ENCODE assay signal across 14 cellular contexts in the genomic region with DNA sequence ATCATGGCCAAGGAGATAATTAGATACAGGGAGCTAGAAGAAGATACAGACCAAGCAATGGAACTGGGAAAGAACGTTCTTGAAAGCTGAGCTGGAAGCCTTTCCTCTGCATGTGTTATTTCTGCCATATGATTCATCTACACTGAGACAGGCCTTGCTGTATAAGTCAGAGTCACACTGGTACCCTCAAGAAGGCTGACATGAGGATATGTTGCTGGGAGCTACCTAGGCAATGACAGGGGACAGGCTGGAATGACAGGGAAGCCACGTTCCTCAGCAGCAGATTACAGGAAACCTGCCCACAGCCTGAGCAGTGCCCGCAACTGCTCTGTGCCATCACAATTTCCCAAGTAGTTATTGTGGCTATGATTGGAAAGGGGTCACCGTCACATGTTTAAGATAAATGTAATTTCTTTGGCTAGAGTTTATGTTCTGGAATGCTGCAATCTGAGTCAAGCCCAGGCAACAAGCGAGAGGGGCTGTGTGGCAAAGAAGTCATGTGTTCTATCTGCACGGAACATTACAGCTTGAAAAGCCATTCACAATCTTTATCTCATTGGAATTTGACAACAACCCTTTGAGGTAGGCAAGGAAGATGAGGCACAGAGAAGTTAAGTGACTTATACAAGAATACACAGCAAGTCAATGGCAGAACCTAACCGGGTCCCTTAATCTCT.
DNase-seq lines count a peak whose midpoint lies in the region; ATAC-seq, FAIRE-seq and TF ChIP-seq lines count a peak whose summit lies in the region.
"Had no signal": no experiment of that assay in that cellular context is flagged by ENCODE, and none has a peak within 500 bp of the region (broad histone marks: within the 10 kb centered on the region; RNA-seq: fewer than 3 reads in every experiment).

No MANE protein-coding gene starts in this region.

- WGBS in heart right ventricle, 2 donors = 35 to 57% methylated on average over 7 of the region's 7 CpGs

- H3K4me3 ChIP-seq in astrocyte of the spinal cord (ENCODE audit: low read depth, low read length) (no peak overlapping the region), heart right ventricle (no peak overlapping the region), skeletal muscle tissue (ENCODE audit: low read length in 3 of 3) (no peak overlapping the region), Peyer's patch (no peak overlapping the region)
- H3K4me3 ChIP-seq: SK-N-MC had no signal

- H3K4me3 Mint-ChIP-seq in activated naive CD8-positive, alpha-beta T cell treated with anti-CD3 and anti-CD28 coated beads, Interleukin-2, amount 50 U/mL, for 24 hours = no peak overlapping the region
- H3K4me3 Mint-ChIP-seq: H9 had no signal

- peak in 7 of 8 donors; percentile 11 to 86 (median 46) for ATAC-seq in heart right ventricle
- no peak for ATAC-seq in activated naive CD8-positive, alpha-beta T cell treated with anti-CD3 and anti-CD28 coated beads, Interleukin-2, amount 50 U/mL, for 24 hours

- TF ChIP-seq POLR2A in H54 (IDR thresholded peaks at IDR 0.05; ENCODE audit: low read depth, low read length) (no peak), Peyer's patch (IDR thresholded peaks at IDR 0.05) (no peak)

- peaks cover 0 to 14% (median 5%) of the 10 kb centered on the region in 11 donors for H3K9me3 ChIP-seq in heart right ventricle
- H3K9me3 ChIP-seq in skeletal muscle tissue (ENCODE audit: control insufficient read depth in 3 of 3, low read length in 3 of 3) = no peaks in the 10 kb centered on the region
- H3K9me3 ChIP-seq in Peyer's patch = no peaks in the 10 kb centered on the region

- H3K27ac Mint-ChIP-seq in activated naive CD8-positive, alpha-beta T cell treated with anti-CD3 and anti-CD28 coated beads, Interleukin-2, amount 50 U/mL, for 24 hours = no peak overlapping the region
- H3K27ac Mint-ChIP-seq: H9 had no signal

- in situ Hi-C loops in astrocyte of the spinal cord (cut with HindIII; ENCODE audit: low sequenced_read_pairs) = loop anchor here (25.0 kb wide), 1 partner anchor 248 kb away; no protein-coding TSS in a partner anchor

- H3K4me1 Mint-ChIP-seq in activated naive CD8-positive, alpha-beta T cell treated with anti-CD3 and anti-CD28 coated beads, Interleukin-2, amount 50 U/mL, for 24 hours = no peaks in the 10 kb centered on the region

- FAIRE-seq in H54 (lab: Jason Lieb, UNC) = peak; percentile 88

- no peak for TF ChIP-seq CTCF in astrocyte of the spinal cord (IDR thresholded peaks at IDR 0.05; ENCODE audit: low read depth, low read length)
- no peak for TF ChIP-seq CTCF in heart right ventricle (IDR thresholded peaks at IDR 0.05)
- TF ChIP-seq CTCF in Peyer's patch (IDR thresholded peaks at IDR 0.05) = no peak

- no peaks in the 10 kb centered on the region for H3K27me3 Mint-ChIP-seq in activated naive CD8-positive, alpha-beta T cell treated with anti-CD3 and anti-CD28 coated beads, Interleukin-2, amount 50 U/mL, for 24 hours

- peaks cover 9 to 44% (median 30%) of the 10 kb centered on the region in 9 donors for H3K4me1 ChIP-seq in heart right ventricle
- peaks cover 44 to 60% (median 50%) of the 10 kb centered on the region in 3 donors for H3K4me1 ChIP-seq in skeletal muscle tissue (ENCODE audit: control insufficient read depth in 3 of 3, insufficient read depth in 3 of 3, low read length in 3 of 3)
- H3K4me1 ChIP-seq in Peyer's patch = no peaks in the 10 kb centered on the region

- H3K9ac ChIP-seq in skeletal muscle tissue (ENCODE audit: low read depth in 1 of 3, low read length in 3 of 3) = peak overlapping the region; percentile 27 to 52 (median 34)

- H3K27ac ChIP-seq in heart right ventricle (peak overlapping the region in 6 of 10 donors; percentile 15 to 82 (median 76)), skeletal muscle tissue (ENCODE audit: low read depth, low read length) (peak overlapping the region; percentile 98), Peyer's patch (no peak overlapping the region)
- H3K27ac ChIP-seq: SK-N-MC had no signal

- intact Hi-C loops in heart right ventricle (cut with DNase I) = loop anchor here in 5 of 10 donors (5.0 to 10.0 kb wide), 5 partner anchors 110 to 288 kb away; no protein-coding TSS in a partner anchor

- H3K27me3 ChIP-seq in heart right ventricle = no peaks in the 10 kb centered on the region
- H3K27me3 ChIP-seq in skeletal muscle tissue (ENCODE audit: control insufficient read depth in 3 of 3, insufficient read depth in 3 of 3, low read length in 3 of 3) = no peaks in the 10 kb centered on the region
- no peaks in the 10 kb centered on the region for H3K27me3 ChIP-seq in Peyer's patch

- H3K36me3 ChIP-seq in heart right ventricle (peaks cover 0 to 8% (median 0%) of the 10 kb centered on the region in 9 donors), skeletal muscle tissue (ENCODE audit: control insufficient read depth in 3 of 3, insufficient read depth in 3 of 3, low read length in 3 of 3) (peaks cover 0 to 6% (median 4%) of the 10 kb centered on the region in 3 donors), Peyer's patch (no peaks in the 10 kb centered on the region)

- peaks cover 10% of the 10 kb centered on the region for H3K36me3 Mint-ChIP-seq in activated naive CD8-positive, alpha-beta T cell treated with anti-CD3 and anti-CD28 coated beads, Interleukin-2, amount 50 U/mL, for 24 hours (ENCODE audit: low read depth)

- peak; percentile 59 for DNase-seq in H54 (ENCODE audit: insufficient read length, low spot score)
- peak; percentile 80 for DNase-seq in astrocyte of the spinal cord (ENCODE audit: low read depth, low spot score)
- DNase-seq in heart right ventricle = no peak
- no peak for DNase-seq in NCI-H2107 treated with DMSO at 0.1 percent for 48 hours (lab: John Stamatoyannopoulos, UW; ENCODE audit: unreplicated experiment)
- DNase-seq in Peyer's patch = no peak
- no peak for DNase-seq in activated naive CD8-positive, alpha-beta T cell treated with anti-CD3 and anti-CD28 coated beads, Interleukin-2, amount 50 U/mL, for 24 hours
- DNase-seq in NK-92 treated with Interleukin-12 subunit alpha and Interleukin-12 subunit beta, amount 100 ng/mL, for 24 hours (lab: John Stamatoyannopoulos, UW) = no peak
- DNase-seq: activated CD4-positive, CD25-positive, alpha-beta regulatory T cell treated with anti-CD3 and anti-CD28 coated beads, Interleukin-2, amount 50 U/mL, for 72 hours; activated effector memory CD4-positive, alpha-beta T cell treated with anti-CD3 and anti-CD28 coated beads, Interleukin-2, amount 50 U/mL, for 16 hours; H9; NCI-H1105 treated with DMSO at 0.1 percent for 48 hours; NCI-H69 had no signal

- H3K9me3 Mint-ChIP-seq in activated naive CD8-positive, alpha-beta T cell treated with anti-CD3 and anti-CD28 coated beads, Interleukin-2, amount 50 U/mL, for 24 hours = peaks cover 13% of the 10 kb centered on the region

Comparison
In these comparisons a context has a peak if more than half of its experiments do, and no peak if none do; other contexts are left out.
1. DNase-seq: peak in H54 (single experiment) and astrocyte of the spinal cord (single experiment); none in heart right ventricle (0 of 2), NCI-H2107 treated with DMSO at 0.1 percent for 48 hours (single experiment), Peyer's patch (0 of 3), activated naive CD8-positive, alpha-beta T cell treated with anti-CD3 and anti-CD28 coated beads, Interleukin-2, amount 50 U/mL, for 24 hours (single experiment) and NK-92 treated with Interleukin-12 subunit alpha and Interleukin-12 subunit beta, amount 100 ng/mL, for 24 hours (single experiment).
2. H3K27ac ChIP-seq: peak in heart right ventricle (6 of 10) and skeletal muscle tissue (single experiment); none in Peyer's patch (0 of 4).